ENCODE assay signal across 9 cellular contexts in genomic region chr7:131104611-131105293, GRCh38.
DNase-seq lines count a peak whose midpoint lies in the region; ATAC-seq and TF ChIP-seq lines count a peak whose summit lies in the region.
"Had no signal": no experiment of that assay in that cellular context is flagged by ENCODE, and none has a peak within 500 bp of the region (broad histone marks: within the 10 kb centered on the region; RNA-seq: fewer than 3 reads in every experiment).

No MANE protein-coding gene starts in this region.

- H3K27ac ChIP-seq in CD8-positive, alpha-beta T cell (ENCODE audit: low read depth, low read length), result peak overlapping the region; percentile 86
- H3K27ac ChIP-seq in PC-9, result no peak overlapping the region
- no peak overlapping the region for H3K27ac ChIP-seq in endodermal cell (ENCODE audit: low read depth, low read length)

- H3K4me1 Mint-ChIP-seq in CD8-positive, alpha-beta T cell (ENCODE audit: low read depth), result peaks cover 72% of the 10 kb centered on the region
- H3K4me1 Mint-ChIP-seq in endodermal cell (peaks cover 18% of the 10 kb centered on the region), osteocyte (ENCODE audit: unreplicated experiment) (peaks cover 47% of the 10 kb centered on the region)

- H3K9me3 Mint-ChIP-seq in CD8-positive, alpha-beta T cell, result no peaks in the 10 kb centered on the region
- H3K9me3 Mint-ChIP-seq in endodermal cell, result no peaks in the 10 kb centered on the region
- no peaks in the 10 kb centered on the region for H3K9me3 Mint-ChIP-seq in osteocyte (ENCODE audit: unreplicated experiment)

- ATAC-seq in CD8-positive, alpha-beta T cell, result no peak
- ATAC-seq in GM18868 (IDR thresholded peaks at IDR 0.05; ENCODE audit: unreplicated experiment), result no peak

- H3K4me3 Mint-ChIP-seq in CD8-positive, alpha-beta T cell, result peak overlapping the region; percentile 89
- H3K4me3 Mint-ChIP-seq in endodermal cell (peak overlapping the region; percentile 77), osteocyte (ENCODE audit: unreplicated experiment) (peak overlapping the region; percentile 78)

- intact Hi-C loops in CD8-positive, alpha-beta T cell (cut with DNase I, micrococcal nuclease), result loop anchor here in 1 of 2 experiments (1.0 to 10.0 kb wide), 5 partner anchors 33 to 1150 kb away; partner anchors contain the start of gene UBE2H
- intact Hi-C loops in PC-9 (cut with micrococcal nuclease; ENCODE audit: unreplicated experiment), result loop anchor here (1.0 to 5.0 kb wide), 3 partner anchors 9 to 243 kb away; no protein-coding TSS in a partner anchor

- H3F3A ChIP-seq in PC-9 (ENCODE audit: insufficient read depth, low read depth), result peaks cover 26% of the 10 kb centered on the region; the same call in 1 of the 2 replicates

- peak overlapping the region; percentile 68 for H3K4me3 ChIP-seq in CD8-positive, alpha-beta T cell (ENCODE audit: low read depth, low read length)
- H3K4me3 ChIP-seq in PC-9 (peak overlapping the region; percentile 59; the same call in 1 of the 2 replicates), endodermal cell (ENCODE audit: low read length) (no peak overlapping the region)

- H3K9ac ChIP-seq in endodermal cell (ENCODE audit: extremely low read depth, low read length, poor library complexity, severe bottlenecking), result no peak overlapping the region

- POLR2A ChIA-PET in CD8-positive, alpha-beta T cell (lab: Charles Lee), result interaction anchor here (0.6 to 3.8 kb wide), 4 partner anchors 127 to 230 kb away, joined by 4 to 29 read pairs (median 9); partner anchors contain the start of gene MKLN1
- POLR2A ChIA-PET in PC-9 (lab: Charles Lee; ENCODE audit: unreplicated experiment), result no interaction called here

- H3K79me2 ChIP-seq in PC-9 (ENCODE audit: low read depth), result peaks cover 97% of the 10 kb centered on the region

- no peaks in the 10 kb centered on the region for H3K27me3 Mint-ChIP-seq in CD8-positive, alpha-beta T cell (ENCODE audit: low read depth)
- H3K27me3 Mint-ChIP-seq in endodermal cell (ENCODE audit: insufficient read depth), result peaks cover 36% of the 10 kb centered on the region
- no peaks in the 10 kb centered on the region for H3K27me3 Mint-ChIP-seq in osteocyte (ENCODE audit: unreplicated experiment)

- CTCF ChIA-PET in CD8-positive, alpha-beta T cell (lab: Charles Lee), result interaction anchor here (0.6 to 1.1 kb wide), 4 partner anchors 9 to 229 kb away, joined by 3 read pairs; no protein-coding TSS in a partner anchor
- CTCF ChIA-PET in PC-9 (lab: Charles Lee), result no interaction called here

- peaks cover 71% of the 10 kb centered on the region for H3K36me3 Mint-ChIP-seq in CD8-positive, alpha-beta T cell
- H3K36me3 Mint-ChIP-seq in endodermal cell (ENCODE audit: low read depth), result peaks cover 1% of the 10 kb centered on the region
- peaks cover 10% of the 10 kb centered on the region for H3K36me3 Mint-ChIP-seq in osteocyte (ENCODE audit: unreplicated experiment)

- H3K27ac Mint-ChIP-seq in CD8-positive, alpha-beta T cell, result peak overlapping the region; percentile 92
- no peak overlapping the region for H3K27ac Mint-ChIP-seq in endodermal cell
- H3K27ac Mint-ChIP-seq in osteocyte (ENCODE audit: unreplicated experiment), result peak overlapping the region; percentile 79

- no peaks in the 10 kb centered on the region for H3K36me3 ChIP-seq in CD8-positive, alpha-beta T cell (ENCODE audit: insufficient read depth, low read length)
- H3K36me3 ChIP-seq in PC-9 (ENCODE audit: low read depth) (peaks cover 63% of the 10 kb centered on the region), endodermal cell (ENCODE audit: control insufficient read depth, insufficient read depth, low read length) (no peaks in the 10 kb centered on the region)

- WGBS in endodermal cell (ENCODE audit: insufficient coverage in 1 of 2, insufficient read length in 1 of 2), 2 experiments, result 89 to 90% methylated on average over 10 to 12 of the region's 12 CpGs

- H4K20me1 ChIP-seq in PC-9 (ENCODE audit: insufficient read depth), result peaks cover 58% of the 10 kb centered on the region

- TSS peak; percentile 0 for BruUV-seq in PC-9 (replicated peaks; lab: Mats Ljungman, UMichigan)

- H2AFZ ChIP-seq in PC-9, result no peak overlapping the region

- no peaks in the 10 kb centered on the region for H3K27me3 ChIP-seq in CD8-positive, alpha-beta T cell (ENCODE audit: insufficient read depth, low read length)
- H3K27me3 ChIP-seq in PC-9 (ENCODE audit: insufficient read depth, low read depth), result no peaks in the 10 kb centered on the region
- H3K27me3 ChIP-seq in endodermal cell (ENCODE audit: control insufficient read depth, insufficient read depth, low read length, poor library complexity, severe bottlenecking), result peaks cover 33% of the 10 kb centered on the region

- no peak for DNase-seq in CD8-positive, alpha-beta T cell
- DNase-seq in PC-9 (no peak), endodermal cell (no peak), osteocyte (ENCODE audit: extremely low spot score, unreplicated experiment) (no peak), mesenteric fat pad (ENCODE audit: low spot score) (no peak), GM10266 (ENCODE audit: extremely low spot score) (no peak), middle frontal gyrus (ENCODE audit: extremely low spot score, low spot score) (no peak)
- DNase-seq: dermis blood vessel endothelial cell had no signal

- TF ChIP-seq CTCF in CD8-positive, alpha-beta T cell (IDR thresholded peaks at IDR 0.05), result no peak
- TF ChIP-seq CTCF in PC-9 (conservative IDR thresholded peaks at IDR 0.05) (no peak), endodermal cell (conservative IDR thresholded peaks at IDR 0.05) (no peak), osteocyte (IDR thresholded peaks at IDR 0.05) (no peak), GM10266 (IDR thresholded peaks at IDR 0.05; ENCODE audit: control insufficient read depth, insufficient read depth, low read depth, missing control alignments) (no peak)

- H3K9me3 ChIP-seq in CD8-positive, alpha-beta T cell (ENCODE audit: low read length), result no peaks in the 10 kb centered on the region
- H3K9me3 ChIP-seq in PC-9 (ENCODE audit: insufficient read depth, low read depth), result no peaks in the 10 kb centered on the region
- H3K9me3 ChIP-seq in endodermal cell (ENCODE audit: control insufficient read depth, low read length), result no peaks in the 10 kb centered on the region

- peaks cover 65% of the 10 kb centered on the region for H3K4me1 ChIP-seq in CD8-positive, alpha-beta T cell (ENCODE audit: insufficient read depth, low read length)
- H3K4me1 ChIP-seq in PC-9 (replicated peaks; ENCODE audit: insufficient read depth) (peaks cover 22% of the 10 kb centered on the region), endodermal cell (ENCODE audit: control insufficient read depth, insufficient read depth, low read length) (no peaks in the 10 kb centered on the region)

- H3K4me2 ChIP-seq in PC-9, result peak overlapping the region; percentile 81

- no peaks in the 10 kb centered on the region for H3K9me2 ChIP-seq in PC-9 (ENCODE audit: insufficient read depth)
